26 cellular contexts compared by ENCODE assay signal in the genomic region with DNA sequence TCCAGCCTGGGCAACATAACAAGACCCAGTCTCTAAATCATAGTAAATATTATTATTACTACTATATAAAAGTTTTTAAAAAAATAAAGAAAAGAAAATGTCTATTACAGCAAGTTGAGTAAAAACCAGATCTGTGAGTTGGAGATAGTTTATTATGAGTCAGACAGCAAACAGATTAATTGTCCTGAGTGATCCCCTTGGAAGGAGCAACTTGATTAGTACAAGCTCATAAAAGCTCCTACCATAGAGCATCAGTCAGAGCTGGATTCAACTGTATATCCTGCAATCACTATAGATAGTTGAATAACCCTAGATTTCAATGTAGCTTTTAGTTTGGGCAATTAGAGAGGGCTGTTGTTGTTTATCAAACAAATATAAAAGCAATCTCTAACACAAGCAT.
"Had no signal": no experiment of that assay in that cellular context is flagged by ENCODE, and none has a peak within 500 bp of the region (broad histone marks: within the 10 kb centered on the region; RNA-seq: fewer than 3 reads in every experiment).

No MANE protein-coding gene starts in this region.

- H3K4me1 ChIP-seq: esophagus muscularis mucosa, foreskin keratinocyte, heart right ventricle, lower lobe of right lung, psoas muscle, sigmoid colon, suprapubic skin, thyroid gland, vagina had no signal

- H3K36me3 Mint-ChIP-seq: stimulated activated memory B cell treated with anti-CD40 and anti-IgM and Interleukin-4, amounts not matched to agents 10 μg/mL and 1 μg/mL and 100 μg/mL, for 72 hours had no signal

- H3K27me3 Mint-ChIP-seq: stimulated activated memory B cell treated with anti-CD40 and anti-IgM and Interleukin-4, amounts not matched to agents 10 μg/mL and 1 μg/mL and 100 μg/mL, for 72 hours; stimulated activated naive CD8-positive, alpha-beta T cell treated with anti-CD3 and anti-CD28 coated beads, Interleukin-15, Interleukin-2, amounts not matched to agents 100 ng/mL and 50 ng/mL, for 24 hours had no signal

- H3K4me3 Mint-ChIP-seq: endodermal cell; natural killer cell; stimulated activated memory B cell treated with anti-CD40 and anti-IgM and Interleukin-4, amounts not matched to agents 10 μg/mL and 1 μg/mL and 100 μg/mL, for 72 hours; stimulated activated naive CD8-positive, alpha-beta T cell treated with anti-CD3 and anti-CD28 coated beads, Interleukin-15, Interleukin-2, amounts not matched to agents 100 ng/mL and 50 ng/mL, for 24 hours had no signal

- H3K9me3 Mint-ChIP-seq: natural killer cell had no signal

- ATAC-seq: foreskin keratinocyte; heart right ventricle; left ventricle myocardium superior; lower lobe of right lung; natural killer cell; psoas muscle; right cardiac atrium; stimulated activated memory B cell treated with anti-CD40 and anti-IgM and Interleukin-4, amounts not matched to agents 10 μg/mL and 1 μg/mL and 100 μg/mL, for 72 hours had no signal

- H3K27me3 ChIP-seq: esophagus muscularis mucosa, foreskin keratinocyte, heart right ventricle, ovary, sigmoid colon, suprapubic skin, thyroid gland, vagina had no signal

- H3K36me3 ChIP-seq: esophagus muscularis mucosa, heart right ventricle, lower lobe of right lung, ovary, sigmoid colon, suprapubic skin, thyroid gland, vagina had no signal

- DNase-seq: cortex of kidney; effector CD4-positive, alpha-beta T cell; endodermal cell; foreskin keratinocyte; glutamatergic neuron; heart right ventricle; hippocampal formation; kidney glomerular epithelial cell; left ventricle myocardium superior; lower lobe of right lung; natural killer cell; occipital lobe; ovary; posterior cingulate gyrus; psoas muscle; right cardiac atrium; sigmoid colon; stimulated activated CD4-positive, alpha-beta T cell treated with anti-CD3 and anti-CD28 coated beads, Interleukin-2, amount 100 ng/mL, for 24 hours; stimulated activated CD4-positive, alpha-beta T cell treated with anti-CD3 and anti-CD28 coated beads, Interleukin-4, amount 100 ng/mL, for 4 hours; thyroid gland; trophoblast cell had no signal

- H3K4me1 Mint-ChIP-seq: endodermal cell had no signal

- H3K4me3 ChIP-seq: esophagus muscularis mucosa, heart right ventricle, lower lobe of right lung, ovary, psoas muscle, sigmoid colon, suprapubic skin, thyroid gland, vagina had no signal

- H3K27ac Mint-ChIP-seq: endodermal cell; natural killer cell; stimulated activated memory B cell treated with anti-CD40 and anti-IgM and Interleukin-4, amounts not matched to agents 10 μg/mL and 1 μg/mL and 100 μg/mL, for 72 hours; stimulated activated naive CD8-positive, alpha-beta T cell treated with anti-CD3 and anti-CD28 coated beads, Interleukin-15, Interleukin-2, amounts not matched to agents 100 ng/mL and 50 ng/mL, for 24 hours had no signal

- H3K9me3 ChIP-seq: lower lobe of right lung, ovary, psoas muscle, sigmoid colon, suprapubic skin, thyroid gland, vagina had no signal

- H3K27ac ChIP-seq: esophagus muscularis mucosa, foreskin keratinocyte, heart right ventricle, lower lobe of right lung, ovary, psoas muscle, sigmoid colon, suprapubic skin, thyroid gland, vagina had no signal
